Comparison of ENCODE assay signal across 21 cellular contexts in genomic region chr2:219995409-219995808, GRCh38.
"Had no signal": no experiment of that assay in that cellular context is flagged by ENCODE, and none has a peak within 500 bp of the region (broad histone marks: within the 10 kb centered on the region; RNA-seq: fewer than 3 reads in every experiment).

No MANE protein-coding gene starts in this region.

- H3K9me3 ChIP-seq: esophagus muscularis mucosa, left lung, ovary, psoas muscle, sigmoid colon, stomach, thyroid gland had no signal

- H3K4me3 Mint-ChIP-seq: dendritic cell treated with granulocyte-macrophage colony-stimulating factor and Interleukin-4, amounts not matched to agents 40 ng/mL and 50 ng/mL, for 4 days; naive thymus-derived CD8-positive, alpha-beta T cell; neural crest cell; stimulated activated effector memory CD8-positive, alpha-beta T cell treated with anti-CD3 and anti-CD28 coated beads, Interleukin-12 subunit alpha, Interleukin-12 subunit beta, amount 100 ng/mL, for 72 hours; type B pancreatic cell had no signal

- H3K36me3 ChIP-seq: esophagus muscularis mucosa, left lung, ovary, sigmoid colon, stomach, thyroid gland had no signal

- DNase-seq: central memory CD4-positive, alpha-beta T cell; effector memory CD4-positive, alpha-beta T cell; foreskin melanocyte; left lung; naive thymus-derived CD8-positive, alpha-beta T cell; nucleus accumbens; ovary; posterior cingulate gyrus; psoas muscle; right cardiac atrium; sigmoid colon; stimulated activated CD4-positive, alpha-beta T cell treated with anti-CD3 and anti-CD28 coated beads, Interleukin-2, amount 100 ng/mL, for 24 hours; stimulated activated CD4-positive, alpha-beta T cell treated with anti-CD3 and anti-CD28 coated beads, Interleukin-4, amount 100 ng/mL, for 24 hours; stimulated activated naive CD4-positive, alpha-beta T cell treated with Interleukin-2 at 50 U/mL for 16 hours; stomach; thyroid gland had no signal

- H3K4me3 ChIP-seq: esophagus muscularis mucosa, left lung, ovary, psoas muscle, sigmoid colon, stomach, thyroid gland had no signal

- H3K27ac ChIP-seq: esophagus muscularis mucosa, left lung, ovary, psoas muscle, sigmoid colon, stomach, thyroid gland had no signal

- H3K36me3 Mint-ChIP-seq: naive thymus-derived CD8-positive, alpha-beta T cell; stimulated activated effector memory CD8-positive, alpha-beta T cell treated with anti-CD3 and anti-CD28 coated beads, Interleukin-12 subunit alpha, Interleukin-12 subunit beta, amount 100 ng/mL, for 72 hours; type B pancreatic cell had no signal

- H3K4me1 Mint-ChIP-seq: neural crest cell; stimulated activated effector memory CD8-positive, alpha-beta T cell treated with anti-CD3 and anti-CD28 coated beads, Interleukin-12 subunit alpha, Interleukin-12 subunit beta, amount 100 ng/mL, for 72 hours had no signal

- H3K4me1 ChIP-seq: esophagus muscularis mucosa, left lung, psoas muscle, sigmoid colon, stomach had no signal

- H3K27me3 Mint-ChIP-seq: dendritic cell treated with granulocyte-macrophage colony-stimulating factor and Interleukin-4, amounts not matched to agents 40 ng/mL and 50 ng/mL, for 4 days; type B pancreatic cell had no signal

- H3K9me3 Mint-ChIP-seq: dendritic cell treated with granulocyte-macrophage colony-stimulating factor and Interleukin-4, amounts not matched to agents 40 ng/mL and 50 ng/mL, for 4 days; type B pancreatic cell had no signal

- H3K27me3 ChIP-seq: esophagus muscularis mucosa, left lung, ovary, sigmoid colon, stomach, thyroid gland had no signal

- ATAC-seq: left lung; naive thymus-derived CD8-positive, alpha-beta T cell; psoas muscle; right cardiac atrium; stimulated activated effector memory CD8-positive, alpha-beta T cell treated with anti-CD3 and anti-CD28 coated beads, Interleukin-12 subunit alpha, Interleukin-12 subunit beta, amount 100 ng/mL, for 72 hours had no signal

- H3K27ac Mint-ChIP-seq: dendritic cell treated with granulocyte-macrophage colony-stimulating factor and Interleukin-4, amounts not matched to agents 40 ng/mL and 50 ng/mL, for 4 days; naive thymus-derived CD8-positive, alpha-beta T cell; stimulated activated effector memory CD8-positive, alpha-beta T cell treated with anti-CD3 and anti-CD28 coated beads, Interleukin-12 subunit alpha, Interleukin-12 subunit beta, amount 100 ng/mL, for 72 hours; type B pancreatic cell had no signal
